9 cellular contexts compared by ENCODE assay signal in genomic region chr13:71866173-71867091, GRCh38. TPM values are rescaled to one million over a fixed set of nuclear protein-coding genes. Genes with fewer than 3 reads are reported as not detected.
DNase-seq lines count a peak whose midpoint lies in the region; ATAC-seq and TF ChIP-seq lines count a peak whose summit lies in the region.
"Had no signal": no experiment of that assay in that cellular context is flagged by ENCODE, and none has a peak within 500 bp of the region (broad histone marks: within the 10 kb centered on the region; RNA-seq: fewer than 3 reads in every experiment).

No MANE protein-coding gene starts in this region.

- peak overlapping the region; percentile 90 for H3K27ac Mint-ChIP-seq in glutamatergic neuron (ENCODE audit: unreplicated experiment)
- H3K27ac Mint-ChIP-seq in osteocyte (ENCODE audit: unreplicated experiment), result no peak overlapping the region
- H3K27ac Mint-ChIP-seq: CD4-positive, CD25-positive, alpha-beta regulatory T cell had no signal

- H3K9me3 Mint-ChIP-seq in activated T-cell treated with anti-CD3 and anti-CD28 coated beads, Interleukin-2, amount 50 U/mL, for 4 hours, result no peaks in the 10 kb centered on the region
- H3K9me3 Mint-ChIP-seq in glutamatergic neuron (ENCODE audit: unreplicated experiment) (peaks cover 34% of the 10 kb centered on the region), osteocyte (ENCODE audit: unreplicated experiment) (no peaks in the 10 kb centered on the region)

- TF ChIP-seq CTCF in glutamatergic neuron (IDR thresholded peaks at IDR 0.05; ENCODE audit: partially characterized antibody, unreplicated experiment), result no peak
- TF ChIP-seq CTCF in osteocyte (IDR thresholded peaks at IDR 0.05), result no peak

- peak overlapping the region; percentile 43 for H3K4me3 Mint-ChIP-seq in activated T-cell treated with anti-CD3 and anti-CD28 coated beads, Interleukin-2, amount 50 U/mL, for 4 hours
- H3K4me3 Mint-ChIP-seq in glutamatergic neuron (ENCODE audit: unreplicated experiment), result peak overlapping the region; percentile 94
- H3K4me3 Mint-ChIP-seq in osteocyte (ENCODE audit: unreplicated experiment), result peak overlapping the region; percentile 91

- H3K36me3 Mint-ChIP-seq in activated T-cell treated with anti-CD3 and anti-CD28 coated beads, Interleukin-2, amount 50 U/mL, for 4 hours (ENCODE audit: insufficient read depth), result no peaks in the 10 kb centered on the region
- no peaks in the 10 kb centered on the region for H3K36me3 Mint-ChIP-seq in glutamatergic neuron (ENCODE audit: unreplicated experiment)
- H3K36me3 Mint-ChIP-seq in osteocyte (ENCODE audit: unreplicated experiment), result no peaks in the 10 kb centered on the region
- H3K36me3 Mint-ChIP-seq: CD4-positive, CD25-positive, alpha-beta regulatory T cell had no signal

- H3K4me1 Mint-ChIP-seq in activated T-cell treated with anti-CD3 and anti-CD28 coated beads, Interleukin-2, amount 50 U/mL, for 4 hours (ENCODE audit: low read depth), result peaks cover 19% of the 10 kb centered on the region
- H3K4me1 Mint-ChIP-seq in glutamatergic neuron (ENCODE audit: low read depth, unreplicated experiment) (peaks cover 29% of the 10 kb centered on the region), osteocyte (ENCODE audit: unreplicated experiment) (peaks cover 24% of the 10 kb centered on the region)

- DNase-seq in NCI-H1417 (lab: John Stamatoyannopoulos, UW), result peak; percentile 34 to 82 (median 80)
- DNase-seq in NCI-H1417 treated with DMSO at 0.1 percent for 48 hours (lab: John Stamatoyannopoulos, UW), result no peak
- DNase-seq in HK-2 (ENCODE audit: unreplicated experiment), result peak; percentile 21
- no peak for DNase-seq in activated T-cell treated with anti-CD3 and anti-CD28 coated beads, Interleukin-2, amount 50 U/mL, for 4 hours
- peak; percentile 65 for DNase-seq in glutamatergic neuron
- no peak for DNase-seq in osteocyte (ENCODE audit: extremely low spot score, unreplicated experiment)
- no peak for DNase-seq in NCI-H2171 (lab: John Stamatoyannopoulos, UW)
- DNase-seq in globus pallidus (ENCODE audit: low spot score), result no peak

- peak; percentile 44 to 50 for ATAC-seq in activated T-cell treated with anti-CD3 and anti-CD28 coated beads, Interleukin-2, amount 50 U/mL, for 4 hours

- peaks cover 51% of the 10 kb centered on the region for H3K27me3 Mint-ChIP-seq in activated T-cell treated with anti-CD3 and anti-CD28 coated beads, Interleukin-2, amount 50 U/mL, for 4 hours (ENCODE audit: low read depth)
- H3K27me3 Mint-ChIP-seq in glutamatergic neuron (ENCODE audit: unreplicated experiment) (peaks cover 29% of the 10 kb centered on the region), osteocyte (ENCODE audit: unreplicated experiment) (peaks cover 85% of the 10 kb centered on the region)

RNA-seq across cellular contexts. Expression of gene DACH1, which starts 0.6 kb away (rescaled TPM):
- under 1 TPM in 2 of 3 donors, not detected in 1; 0.05 to 0.08 TPM for total RNA-seq in activated T-cell treated with anti-CD3 and anti-CD28 coated beads, Interleukin-2, amount 50 U/mL, for 4 hours
- 110 TPM for total RNA-seq in glutamatergic neuron (ENCODE audit: unreplicated experiment)
- 0.34 and 0.54 TPM in 2 replicates for total RNA-seq in osteocyte

Comparison
In these comparisons a context has a peak if more than half of its experiments do, and no peak if none do; other contexts are left out.
1. DNase-seq: peak in NCI-H1417 (3 of 3), HK-2 (single experiment) and glutamatergic neuron (single experiment); none in NCI-H1417 treated with DMSO at 0.1 percent for 48 hours (single experiment), activated T-cell treated with anti-CD3 and anti-CD28 coated beads, Interleukin-2, amount 50 U/mL, for 4 hours (single experiment), osteocyte (single experiment), NCI-H2171 (single experiment) and globus pallidus (single experiment).
2. H3K4me3 Mint-ChIP-seq: peak in every context shown above with its lines; median percentile 94 in glutamatergic neuron; 91 in osteocyte; 43 in activated T-cell treated with anti-CD3 and anti-CD28 coated beads, Interleukin-2, amount 50 U/mL, for 4 hours.
3. RNA of gene DACH1, which starts 0.6 kb away (total RNA-seq): 110 TPM in glutamatergic neuron (single experiment); 0.34 to 0.54 TPM in osteocyte and 0.05 to 0.08 TPM in activated T-cell treated with anti-CD3 and anti-CD28 coated beads, Interleukin-2, amount 50 U/mL, for 4 hours; every median in the first group is over 10 times any median in the second.